Comparison of ENCODE assay signal across 8 cellular contexts in genomic region chr11:9574806-9575530, GRCh38. TPM values are rescaled to one million over a fixed set of nuclear protein-coding genes. Genes with fewer than 3 reads are reported as not detected.
DNase-seq lines count a peak whose midpoint lies in the region; ATAC-seq lines count a peak whose summit lies in the region.

No MANE protein-coding gene starts in this region.

- intact Hi-C loops in aorta (cut with DNase I): loop anchor here (5.0 kb wide), 2 partner anchors 37 to 48 kb away; no protein-coding TSS in a partner anchor

- ATAC-seq in aorta (ENCODE audit: low FRiP score) (peak; percentile 62), GM18502 (IDR thresholded peaks at IDR 0.05; ENCODE audit: poor library complexity, unreplicated experiment) (no peak)

- WGBS in aorta, 2 donors: 0 to 1% methylated on average over 34 of the region's 34 CpGs

- H3K27me3 ChIP-seq in mononuclear cell (ENCODE audit: insufficient read depth, low read length) (no peaks in the 10 kb centered on the region), aorta (ENCODE audit: control insufficient read depth in 1 of 2, insufficient read depth in 2 of 2, low read length in 1 of 2) (no peaks in the 10 kb centered on the region)

- H3K4me1 ChIP-seq in mononuclear cell (ENCODE audit: insufficient read depth, low read length) (peaks cover 16% of the 10 kb centered on the region), aorta (ENCODE audit: control insufficient read depth in 1 of 2, insufficient read depth in 2 of 2, low read length in 2 of 2) (no peaks in the 10 kb centered on the region)

- DNase-seq in activated naive CD4-positive, alpha-beta T cell treated with Interleukin-2 at 50 U/mL for 16 hours: peak; percentile 36
- DNase-seq in activated naive CD4-positive, alpha-beta T cell treated with anti-CD3 and anti-CD28 coated beads, Interleukin-2, amount 50 U/mL, for 16 hours: no peak
- DNase-seq in NCI-H1417 treated with DMSO at 0.1 percent for 48 hours (lab: John Stamatoyannopoulos, UW): peak; percentile 36
- DNase-seq in UCSD-AML1 (lab: John Stamatoyannopoulos, UW; ENCODE audit: unreplicated experiment): peak; percentile 33
- peak; percentile 65 for DNase-seq in epidermal melanocyte (ENCODE audit: insufficient read length, low spot score)
- peak in 1 of 2 donors; percentile 63 for DNase-seq in aorta

- H3K9me3 ChIP-seq in mononuclear cell (ENCODE audit: low read depth, low read length): no peaks in the 10 kb centered on the region
- H3K9me3 ChIP-seq in aorta (ENCODE audit: control insufficient read depth, low read length): no peaks in the 10 kb centered on the region

- H3K27ac ChIP-seq in aorta (ENCODE audit: low read depth in 1 of 2, low read length in 2 of 2): peak overlapping the region; percentile 37 to 90

- peak overlapping the region; percentile 72 for H3K4me3 ChIP-seq in mononuclear cell (ENCODE audit: low read length)
- peak overlapping the region; percentile 73 to 98 for H3K4me3 ChIP-seq in aorta (ENCODE audit: low read length in 2 of 2)

- H3K36me3 ChIP-seq in aorta (ENCODE audit: control insufficient read depth in 1 of 2, insufficient read depth in 2 of 2, low read length in 1 of 2): no peaks in the 10 kb centered on the region

RNA-seq across cellular contexts. Expression of gene WEE1, which starts 1.5 kb away (rescaled TPM):
- total RNA-seq in mononuclear cell: 9.7 TPM
- total RNA-seq in aorta: 10 to 100 TPM; 19.5 to 41.3 TPM
- 10 to 100 TPM in 1 of 2 donors, 1 to 10 TPM in 1; 9.3 to 28.9 TPM for polyA plus RNA-seq in aorta
